ENCODE assay signal across 21 cellular contexts in genomic region chr7:78383096-78383495, GRCh38.
"Had no signal": no experiment of that assay in that cellular context is flagged by ENCODE, and none has a peak within 500 bp of the region (broad histone marks: within the 10 kb centered on the region; RNA-seq: fewer than 3 reads in every experiment).

No MANE protein-coding gene starts in this region.

- H3K36me3 ChIP-seq: brain microvascular endothelial cell, gastrocnemius medialis, left ventricle myocardium inferior, right lobe of liver, vagina had no signal

- H3K4me1 ChIP-seq: right lobe of liver, testis, vagina had no signal

- H3K4me3 ChIP-seq: gastrocnemius medialis, left ventricle myocardium inferior, right lobe of liver, smooth muscle cell, testis, vagina had no signal

- H3K9me3 ChIP-seq: gastrocnemius medialis, left ventricle myocardium inferior, right lobe of liver, testis, vagina had no signal

- H3K27me3 ChIP-seq: brain microvascular endothelial cell, gastrocnemius medialis, right lobe of liver, testis, vagina had no signal

- H3K4me2 ChIP-seq: smooth muscle cell had no signal

- DNase-seq: activated CD4-positive, alpha-beta T cell treated with anti-CD3 and anti-CD28 coated beads, Interleukin-2, amount 10 ng/mL, durations not matched to agents 24 days and 14 days; activated CD8-positive, alpha-beta memory T cell treated with anti-CD3 and anti-CD28 coated beads, Interleukin-2, amount 10 ng/mL, durations not matched to agents 7 days and 5 days; activated CD8-positive, alpha-beta T cell treated with anti-CD3 and anti-CD28 coated beads for 36 hours; activated gamma-delta T cell treated with Interleukin-2 at 50 U/mL for 16 hours; activated T-cell treated with anti-CD3 and anti-CD28 coated beads for 4 hours; anterior cingulate cortex; brain microvascular endothelial cell; central memory CD4-positive, alpha-beta T cell; effector memory CD4-positive, alpha-beta T cell; gastrocnemius medialis; hippocampal formation; kidney glomerular epithelial cell; left ventricle myocardium inferior; right lobe of liver; stimulated activated CD4-positive, alpha-beta T cell treated with anti-CD3 and anti-CD28 coated beads, Interleukin-15, amount 100 ng/mL, for 24 hours; stimulated activated CD8-positive, alpha-beta memory T cell treated with anti-CD3 and anti-CD28 coated beads, Interleukin-4, amount 100 ng/mL, for 48 hours; stimulated activated naive B cell treated with anti-CD40 and anti-IgM and Interleukin-4, amounts not matched to agents 10 μg/mL and 1 μg/mL and 100 μg/mL, for 72 hours; testis had no signal

- ATAC-seq: activated CD4-positive, CD25-positive, alpha-beta regulatory T cell treated with anti-CD3 and anti-CD28 coated beads, Interleukin-2, amount 50 U/mL, for 24 hours; activated CD8-positive, alpha-beta memory T cell treated with anti-CD3 and anti-CD28 coated beads, Interleukin-2, amount 10 ng/mL, durations not matched to agents 7 days and 5 days; activated CD8-positive, alpha-beta T cell treated with anti-CD3 and anti-CD28 coated beads for 36 hours; gastrocnemius medialis; right lobe of liver; stimulated activated naive B cell treated with anti-CD40 and anti-IgM and Interleukin-4, amounts not matched to agents 10 μg/mL and 1 μg/mL and 100 μg/mL, for 72 hours had no signal
